Comparison of ENCODE assay signal across 9 cellular contexts in genomic region chr17:69015631-69016030, GRCh38. TPM values are rescaled to one million over a fixed set of nuclear protein-coding genes. Genes with fewer than 3 reads are reported as not detected.
"Had no signal": no experiment of that assay in that cellular context is flagged by ENCODE, and none has a peak within 500 bp of the region (broad histone marks: within the 10 kb centered on the region; RNA-seq: fewer than 3 reads in every experiment).

No MANE protein-coding gene starts in this region.

- ATAC-seq: GM12878 had no signal

- DNase-seq: GDM1, GF-D8 had no signal

- H3K4me3 ChIP-seq: GM12878 had no signal

- FAIRE-seq: G401.6, GM12878, GM12891, GM12892, GM18507, GM19239 had no signal

RNA-seq across cellular contexts. Expression of gene ABCA9, which starts 45.1 kb away (rescaled TPM):
- total RNA-seq: G401 had no signal
